Comparison of ENCODE assay signal across 11 cellular contexts in genomic region chr20:46683939-46684750, GRCh38. TPM values are rescaled to one million over a fixed set of nuclear protein-coding genes. Genes with fewer than 3 reads are reported as not detected.
DNase-seq lines count a peak whose midpoint lies in the region; ATAC-seq and TF ChIP-seq lines count a peak whose summit lies in the region.
"Had no signal": no experiment of that assay in that cellular context is flagged by ENCODE, and none has a peak within 500 bp of the region (broad histone marks: within the 10 kb centered on the region; RNA-seq: fewer than 3 reads in every experiment).

No MANE protein-coding gene starts in this region.

- H3K4me1 ChIP-seq in left lung (peaks cover 13 to 42% of the 10 kb centered on the region in 2 donors), uterus (no peaks in the 10 kb centered on the region)

- intact Hi-C loops in left lung (cut with DNase I) = no loop called here
- intact Hi-C loops in uterus (cut with DNase I; ENCODE audit: low total_unique reads) = no loop called here

- H3K36me3 ChIP-seq in left lung (peaks cover 0 to 22% of the 10 kb centered on the region in 2 donors), uterus (no peaks in the 10 kb centered on the region)

- peaks cover 69% of the 10 kb centered on the region for H3K4me1 Mint-ChIP-seq in activated naive CD4-positive, alpha-beta T cell treated with anti-CD3 and anti-CD28 coated beads, Interleukin-2, amount 50 U/mL, for 24 hours

- H3K27me3 Mint-ChIP-seq in activated naive CD4-positive, alpha-beta T cell treated with anti-CD3 and anti-CD28 coated beads, Interleukin-2, amount 50 U/mL, for 24 hours = no peaks in the 10 kb centered on the region
- H3K27me3 Mint-ChIP-seq: CD4-positive, CD25-positive, alpha-beta regulatory T cell; naive B cell had no signal

- no peak for DNase-seq in activated naive CD4-positive, alpha-beta T cell (lab: John Stamatoyannopoulos, UW)
- DNase-seq in choroid plexus epithelial cell (ENCODE audit: low read depth) (peak; percentile 87), left lung (peak in 1 of 2 donors; percentile 64), uterus (peak; percentile 51 to 56), NCI-H1417 treated with DMSO at 0.1 percent for 48 hours (lab: John Stamatoyannopoulos, UW) (no peak), cerebellar nuclear complex (lab: John Stamatoyannopoulos, UW) (no peak)
- DNase-seq: CD4-positive, CD25-positive, alpha-beta regulatory T cell; naive B cell had no signal

- TF ChIP-seq POLR2A in uterus (IDR thresholded peaks at IDR 0.05) = no peak

- ATAC-seq in left lung = peak; percentile 88
- no peak for ATAC-seq in GM19023 (IDR thresholded peaks at IDR 0.05; ENCODE audit: unreplicated experiment)
- ATAC-seq: Panc1 had no signal

- H3K9me3 ChIP-seq in left lung = no peaks in the 10 kb centered on the region
- H3K9me3 ChIP-seq in uterus = no peaks in the 10 kb centered on the region

- peak overlapping the region; percentile 66 for H3K4me3 ChIP-seq in choroid plexus epithelial cell (ENCODE audit: low read depth, low read length)
- H3K4me3 ChIP-seq in left lung = peak overlapping the region; percentile 10 to 32
- H3K4me3 ChIP-seq in uterus = peak overlapping the region; percentile 19 to 34

- TF ChIP-seq CTCF in choroid plexus epithelial cell (conservative IDR thresholded peaks at IDR 0.05; ENCODE audit: low read depth, low read length) (no peak), left lung (IDR thresholded peaks at IDR 0.05) (no peak), uterus (IDR thresholded peaks at IDR 0.05) (no peak)

- no peak overlapping the region for H3K4me3 Mint-ChIP-seq in activated naive CD4-positive, alpha-beta T cell treated with anti-CD3 and anti-CD28 coated beads, Interleukin-2, amount 50 U/mL, for 24 hours

- H3K27ac ChIP-seq in left lung (peak overlapping the region in 1 of 2 donors; percentile 16), uterus (peak overlapping the region; percentile 61 to 65)

- peak overlapping the region; percentile 78 for H3K27ac Mint-ChIP-seq in activated naive CD4-positive, alpha-beta T cell treated with anti-CD3 and anti-CD28 coated beads, Interleukin-2, amount 50 U/mL, for 24 hours

- no peaks in the 10 kb centered on the region for H3K9me3 Mint-ChIP-seq in activated naive CD4-positive, alpha-beta T cell treated with anti-CD3 and anti-CD28 coated beads, Interleukin-2, amount 50 U/mL, for 24 hours
- H3K9me3 Mint-ChIP-seq: CD4-positive, CD25-positive, alpha-beta regulatory T cell; naive B cell had no signal

- H3K36me3 Mint-ChIP-seq in activated naive CD4-positive, alpha-beta T cell treated with anti-CD3 and anti-CD28 coated beads, Interleukin-2, amount 50 U/mL, for 24 hours = peaks cover 12% of the 10 kb centered on the region

- H3K27me3 ChIP-seq in left lung = no peaks in the 10 kb centered on the region
- H3K27me3 ChIP-seq in uterus = no peaks in the 10 kb centered on the region

RNA-seq across cellular contexts. Expression of gene TP53RK, which starts 5.1 kb away (rescaled TPM):
- total RNA-seq in left lung = 10 to 100 TPM in 1 of 2 donors, 1 to 10 TPM in 1; 9.6 to 11.6 TPM
- 10 to 100 TPM; 14.1 to 64.6 (median 40.2) TPM for total RNA-seq in uterus

RNA-seq across cellular contexts. Expression of gene SLC2A10, which starts 25.3 kb away (rescaled TPM):
- total RNA-seq in left lung (10 to 100 TPM; 12.9 to 26.1 TPM), uterus (10 to 100 TPM in 2 of 4 donors, 1 to 10 TPM in 2; 1.3 to 32.3 (median 12.6) TPM)
- total RNA-seq: CD4-positive, CD25-positive, alpha-beta regulatory T cell had no signal

RNA-seq across cellular contexts. Expression of gene SLC13A3, which starts 32.9 kb away (rescaled TPM):
- total RNA-seq in left lung (1 to 10 TPM; 2.4 to 2.9 TPM), uterus (1 to 10 TPM in 2 of 4 donors, under 1 TPM in 1, not detected in 1; under 0.01 to 4.2 (median 4.2) TPM)

Comparison
In these comparisons a context has a peak if more than half of its experiments do, and no peak if none do; other contexts are left out.
1. DNase-seq: peak in choroid plexus epithelial cell (single experiment) and uterus (2 of 2); none in activated naive CD4-positive, alpha-beta T cell (0 of 4), NCI-H1417 treated with DMSO at 0.1 percent for 48 hours (single experiment) and cerebellar nuclear complex (0 of 2).
2. Peak in every context shown above with its lines, with median percentiles within 50 percentile points of each other: H3K4me3 ChIP-seq.